In the genomic region with DNA sequence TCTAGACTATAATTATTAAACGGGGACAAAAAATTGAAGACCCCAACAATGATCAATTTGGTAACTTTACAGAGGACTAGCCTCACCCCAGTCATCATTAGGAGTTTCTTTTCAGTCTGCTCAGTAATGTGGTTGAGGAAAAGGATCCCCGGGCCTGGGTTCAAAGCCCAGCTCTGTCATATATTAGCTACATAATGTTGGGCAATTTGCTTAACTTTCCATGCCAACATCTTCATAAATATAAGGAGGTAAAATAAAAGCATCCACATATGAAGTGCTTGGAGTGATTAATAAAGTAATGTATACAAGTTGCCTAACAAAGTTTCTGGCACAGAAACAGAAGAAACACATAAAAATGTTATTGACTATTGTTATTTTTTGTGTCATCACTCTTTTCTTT, we compare ENCODE assay signal across 18 cellular contexts. TPM values are rescaled to one million over a fixed set of nuclear protein-coding genes. Genes with fewer than 3 reads are reported as not detected.
DNase-seq lines count a peak whose midpoint lies in the region; ATAC-seq and TF ChIP-seq lines count a peak whose summit lies in the region.
"Had no signal": no experiment of that assay in that cellular context is flagged by ENCODE, and none has a peak within 500 bp of the region (broad histone marks: within the 10 kb centered on the region; RNA-seq: fewer than 3 reads in every experiment).

No MANE protein-coding gene starts in this region.

- peaks cover 39 to 52% of the 10 kb centered on the region in 2 donors for H3K4me1 Mint-ChIP-seq in natural killer cell treated with Interleukin-12 subunit alpha and Interleukin-12 subunit beta and Interleukin-15 and Interleukin-18, amount 100 ng/mL, for 72 hours (ENCODE audit: low read depth in 2 of 2)
- peaks cover 22 to 23% of the 10 kb centered on the region in 2 donors for H3K4me1 Mint-ChIP-seq in natural killer cell
- peaks cover 62% of the 10 kb centered on the region for H3K4me1 Mint-ChIP-seq in activated naive CD8-positive, alpha-beta T cell treated with anti-CD3 and anti-CD28 coated beads, Interleukin-2, amount 50 U/mL, for 24 hours
- H3K4me1 Mint-ChIP-seq in stimulated activated naive CD8-positive, alpha-beta T cell treated with anti-CD3 and anti-CD28 coated beads, Interleukin-15, amount 100 ng/mL, for 72 hours = peaks cover 50% of the 10 kb centered on the region

- H3K27me3 ChIP-seq in PC-3 (ENCODE audit: low read length) (no peaks in the 10 kb centered on the region), vagina (no peaks in the 10 kb centered on the region), psoas muscle (ENCODE audit: insufficient read depth in 3 of 3, low read length in 2 of 3) (no peaks in the 10 kb centered on the region)
- H3K27me3 ChIP-seq: testis had no signal

- TF ChIP-seq POLR2A in vagina (IDR thresholded peaks at IDR 0.05) = no peak

- POLR2A ChIA-PET in PC-3 (lab: Charles Lee; ENCODE audit: unreplicated experiment) = no interaction called here

- peak overlapping the region; percentile 60 for H3K9ac ChIP-seq in PC-3 (ENCODE audit: low read length)

- no peaks in the 10 kb centered on the region for H3K36me3 ChIP-seq in PC-3 (ENCODE audit: low read depth, low read length)
- H3K36me3 ChIP-seq in vagina = no peaks in the 10 kb centered on the region
- H3K36me3 ChIP-seq in psoas muscle (ENCODE audit: insufficient read depth in 1 of 2, low read depth in 1 of 2) = no peaks in the 10 kb centered on the region
- H3K36me3 ChIP-seq: WERI-Rb-1 had no signal

- BruUV-seq in PC-3 (replicated peaks; lab: Mats Ljungman, UMichigan) = no TSS peak

- H3K27ac ChIP-seq in PC-3 (ENCODE audit: low read length) = peak overlapping the region; percentile 85
- H3K27ac ChIP-seq in vagina = no peak overlapping the region
- H3K27ac ChIP-seq in psoas muscle = no peak overlapping the region
- H3K27ac ChIP-seq: dorsolateral prefrontal cortex, testis, WERI-Rb-1 had no signal

- intact Hi-C loops in natural killer cell (cut with micrococcal nuclease) = loop anchor here (5.0 to 10.0 kb wide), 2 partner anchors 56 to 88 kb away; no protein-coding TSS in a partner anchor
- intact Hi-C loops in PC-3 (cut with micrococcal nuclease) = no loop called here
- intact Hi-C loops in vagina (cut with DNase I) = no loop called here
- intact Hi-C loops in psoas muscle (cut with DNase I) = no loop called here

- H3K9me3 Mint-ChIP-seq in natural killer cell treated with Interleukin-12 subunit alpha and Interleukin-12 subunit beta and Interleukin-15 and Interleukin-18, amount 100 ng/mL, for 72 hours = peaks cover 3% of the 10 kb centered on the region
- H3K9me3 Mint-ChIP-seq in natural killer cell = no peaks in the 10 kb centered on the region
- H3K9me3 Mint-ChIP-seq in activated naive CD8-positive, alpha-beta T cell treated with anti-CD3 and anti-CD28 coated beads, Interleukin-2, amount 50 U/mL, for 24 hours = no peaks in the 10 kb centered on the region
- H3K9me3 Mint-ChIP-seq in stimulated activated naive CD8-positive, alpha-beta T cell treated with anti-CD3 and anti-CD28 coated beads, Interleukin-15, amount 100 ng/mL, for 72 hours = no peaks in the 10 kb centered on the region

- H3F3A ChIP-seq in PC-3 (ENCODE audit: low read length, unreplicated experiment) = no peaks in the 10 kb centered on the region

- H4K20me1 ChIP-seq in PC-3 (ENCODE audit: low read length) = no peaks in the 10 kb centered on the region

- CTCF ChIA-PET in PC-3 (lab: Charles Lee) = interaction anchor here (0.5 to 0.9 kb wide), 2 partner anchors 16 to 57 kb away, joined by 3 read pairs; no protein-coding TSS in a partner anchor

- no peaks in the 10 kb centered on the region for H3K79me2 ChIP-seq in PC-3 (ENCODE audit: low read length)

- no peak overlapping the region for H2AFZ ChIP-seq in PC-3 (ENCODE audit: low read length)

- H3K4me1 ChIP-seq in PC-3 (ENCODE audit: insufficient read depth, low read length) = peaks cover 42% of the 10 kb centered on the region
- H3K4me1 ChIP-seq in vagina = no peaks in the 10 kb centered on the region
- H3K4me1 ChIP-seq in psoas muscle = no peaks in the 10 kb centered on the region
- H3K4me1 ChIP-seq: testis had no signal

- H3K36me3 Mint-ChIP-seq in natural killer cell treated with Interleukin-12 subunit alpha and Interleukin-12 subunit beta and Interleukin-15 and Interleukin-18, amount 100 ng/mL, for 72 hours = peaks cover 6% of the 10 kb centered on the region
- no peaks in the 10 kb centered on the region for H3K36me3 Mint-ChIP-seq in natural killer cell
- no peaks in the 10 kb centered on the region for H3K36me3 Mint-ChIP-seq in activated naive CD8-positive, alpha-beta T cell treated with anti-CD3 and anti-CD28 coated beads, Interleukin-2, amount 50 U/mL, for 24 hours (ENCODE audit: low read depth)

- peak overlapping the region; percentile 71 for H3K4me3 Mint-ChIP-seq in natural killer cell treated with Interleukin-12 subunit alpha and Interleukin-12 subunit beta and Interleukin-15 and Interleukin-18, amount 100 ng/mL, for 72 hours
- no peak overlapping the region for H3K4me3 Mint-ChIP-seq in natural killer cell
- H3K4me3 Mint-ChIP-seq in activated naive CD8-positive, alpha-beta T cell treated with anti-CD3 and anti-CD28 coated beads, Interleukin-2, amount 50 U/mL, for 24 hours = peak overlapping the region; percentile 50
- H3K4me3 Mint-ChIP-seq in stimulated activated naive CD8-positive, alpha-beta T cell treated with anti-CD3 and anti-CD28 coated beads, Interleukin-15, amount 100 ng/mL, for 72 hours = peak overlapping the region; percentile 47 to 63

- H3K9me3 ChIP-seq in PC-3 (ENCODE audit: low read length) = no peaks in the 10 kb centered on the region
- H3K9me3 ChIP-seq in vagina = no peaks in the 10 kb centered on the region
- H3K9me3 ChIP-seq in psoas muscle = no peaks in the 10 kb centered on the region
- H3K9me3 ChIP-seq: testis had no signal

- no peak for ATAC-seq in natural killer cell treated with Interleukin-12 subunit alpha and Interleukin-12 subunit beta and Interleukin-15 and Interleukin-18, amount 100 ng/mL, for 72 hours
- ATAC-seq in natural killer cell (no peak), PC-3 (no peak), GM18517 (IDR thresholded peaks at IDR 0.05; ENCODE audit: unreplicated experiment) (no peak), psoas muscle (no peak)
- no peak for ATAC-seq in activated naive CD8-positive, alpha-beta T cell treated with anti-CD3 and anti-CD28 coated beads, Interleukin-2, amount 50 U/mL, for 24 hours
- no peak for ATAC-seq in stimulated activated naive CD8-positive, alpha-beta T cell treated with anti-CD3 and anti-CD28 coated beads, Interleukin-15, amount 100 ng/mL, for 72 hours

- no peak overlapping the region for H3K4me3 ChIP-seq in PC-3 (ENCODE audit: low read length)
- H3K4me3 ChIP-seq in vagina = no peak overlapping the region
- H3K4me3 ChIP-seq in psoas muscle = no peak overlapping the region
- H3K4me3 ChIP-seq: dorsolateral prefrontal cortex, testis had no signal

- 88 to 95% (median 89%) methylated on average over 2 of the region's 2 CpGs for WGBS in psoas muscle, 3 donors

- no peak for DNase-seq in natural killer cell treated with Interleukin-12 subunit alpha and Interleukin-12 subunit beta and Interleukin-15 and Interleukin-18, amount 100 ng/mL, for 72 hours (ENCODE audit: low spot score)
- DNase-seq in natural killer cell (no peak), PC-3 (no peak), vagina (ENCODE audit: extremely low spot score in 2 of 2) (no peak), psoas muscle (no peak)
- no peak for DNase-seq in activated naive CD8-positive, alpha-beta T cell treated with anti-CD3 and anti-CD28 coated beads, Interleukin-2, amount 50 U/mL, for 24 hours
- no peak for DNase-seq in stimulated activated naive CD8-positive, alpha-beta T cell treated with anti-CD3 and anti-CD28 coated beads, Interleukin-15, amount 100 ng/mL, for 72 hours
- DNase-seq: activated CD8-positive, alpha-beta memory T cell treated with anti-CD3 and anti-CD28 coated beads, Interleukin-2, amount 50 U/mL, for 4 hours; DMS153; dorsolateral prefrontal cortex; glutamatergic neuron; GOT3; NCI-H146; RPMI8226; stimulated activated CD4-positive, alpha-beta T cell treated with anti-CD3 and anti-CD28 coated beads, Interleukin-2, amount 100 ng/mL, for 48 hours; testis; WERI-Rb-1 had no signal

- H3K9me2 ChIP-seq in PC-3 (replicated peaks; ENCODE audit: low read length) = no peaks in the 10 kb centered on the region

- no peak for TF ChIP-seq CTCF in natural killer cell (IDR thresholded peaks at IDR 0.05)
- TF ChIP-seq CTCF in PC-3 (conservative IDR thresholded peaks at IDR 0.05; ENCODE audit: low read depth, low read length) = no peak
- TF ChIP-seq CTCF in vagina (IDR thresholded peaks at IDR 0.05) = no peak
- TF ChIP-seq CTCF in psoas muscle (IDR thresholded peaks at IDR 0.05) = no peak

- peak overlapping the region; percentile 80 to 88 for H3K27ac Mint-ChIP-seq in natural killer cell treated with Interleukin-12 subunit alpha and Interleukin-12 subunit beta and Interleukin-15 and Interleukin-18, amount 100 ng/mL, for 72 hours
- H3K27ac Mint-ChIP-seq in natural killer cell = peak overlapping the region in 1 of 2 donors; percentile 17
- peak overlapping the region; percentile 74 for H3K27ac Mint-ChIP-seq in activated naive CD8-positive, alpha-beta T cell treated with anti-CD3 and anti-CD28 coated beads, Interleukin-2, amount 50 U/mL, for 24 hours
- peak overlapping the region; percentile 51 to 76 for H3K27ac Mint-ChIP-seq in stimulated activated naive CD8-positive, alpha-beta T cell treated with anti-CD3 and anti-CD28 coated beads, Interleukin-15, amount 100 ng/mL, for 72 hours

- H3K27me3 Mint-ChIP-seq in natural killer cell treated with Interleukin-12 subunit alpha and Interleukin-12 subunit beta and Interleukin-15 and Interleukin-18, amount 100 ng/mL, for 72 hours = no peaks in the 10 kb centered on the region
- H3K27me3 Mint-ChIP-seq in natural killer cell (ENCODE audit: low read depth in 2 of 2) = no peaks in the 10 kb centered on the region
- H3K27me3 Mint-ChIP-seq in activated naive CD8-positive, alpha-beta T cell treated with anti-CD3 and anti-CD28 coated beads, Interleukin-2, amount 50 U/mL, for 24 hours = no peaks in the 10 kb centered on the region
- no peaks in the 10 kb centered on the region for H3K27me3 Mint-ChIP-seq in stimulated activated naive CD8-positive, alpha-beta T cell treated with anti-CD3 and anti-CD28 coated beads, Interleukin-15, amount 100 ng/mL, for 72 hours

- peak overlapping the region; percentile 20; the same call in 1 of the 2 replicates for H3K4me2 ChIP-seq in PC-3 (ENCODE audit: low read length)

RNA-seq across cellular contexts. Expression of gene ANTXR2, which starts 53.4 kb away (rescaled TPM):
- total RNA-seq in natural killer cell treated with Interleukin-12 subunit alpha and Interleukin-12 subunit beta and Interleukin-15 and Interleukin-18, amount 100 ng/mL, for 72 hours = 10 to 100 TPM; 38.6 to 60.1 TPM
- total RNA-seq in natural killer cell (10 to 100 TPM in 1 of 3 donors, 1 to 10 TPM in 2; 7.8 to 28.3 (median 10.0) TPM), PC-3 (2014; rRNA removed) (43.9 and 56.3 TPM in 2 replicates), vagina (64.6 TPM), psoas muscle (10 to 100 TPM; 10.3 to 21.9 (median 14.8) TPM)
- 1 to 10 TPM; 3.3 to 7.7 (median 5.4) TPM for polyA plus RNA-seq in psoas muscle
